26 cellular contexts compared by ENCODE assay signal in the genomic region with DNA sequence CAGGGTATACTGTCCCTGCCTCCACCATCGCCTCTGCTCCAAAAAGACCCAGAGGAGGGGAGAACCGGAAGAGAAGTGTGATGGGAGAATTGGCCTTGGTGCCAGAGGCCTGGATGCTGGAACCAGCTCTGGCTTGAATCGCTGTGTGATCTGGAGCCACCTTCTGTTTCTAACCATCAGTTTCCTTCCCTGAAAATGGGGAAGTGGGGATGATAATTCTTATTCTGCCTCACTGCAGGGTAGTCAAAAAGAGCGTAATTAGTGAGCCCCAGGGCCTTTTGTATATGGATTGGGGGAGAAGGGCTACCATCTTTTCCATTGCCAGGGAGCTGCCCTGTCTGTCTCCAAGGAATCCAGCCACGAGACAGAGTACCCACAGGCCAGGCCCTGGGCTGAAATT. TPM values are rescaled to one million over a fixed set of nuclear protein-coding genes. Genes with fewer than 3 reads are reported as not detected.
DNase-seq lines count a peak whose midpoint lies in the region; ATAC-seq, FAIRE-seq and TF ChIP-seq lines count a peak whose summit lies in the region.
"Had no signal": no experiment of that assay in that cellular context is flagged by ENCODE, and none has a peak within 500 bp of the region (broad histone marks: within the 10 kb centered on the region; RNA-seq: fewer than 3 reads in every experiment).

No MANE protein-coding gene starts in this region.

- in situ Hi-C loops in GM12878 (cut with MboI), result no loop called here

- no peak overlapping the region for H3K4me2 ChIP-seq in GM12878 (ENCODE audit: control insufficient read depth, insufficient read depth)

- TF ChIP-seq EP300 in GM12878 (IDR thresholded peaks at IDR 0.05; ENCODE audit: borderline replicate concordance in 1 of 2, control insufficient read depth in 1 of 2, low read depth in 2 of 2, low read length in 2 of 2), result no peak

- no peak overlapping the region for H3K27ac ChIP-seq in GM12878 (ENCODE audit: control insufficient read depth, insufficient read depth)
- H3K27ac ChIP-seq in left lung, result no peak overlapping the region
- H3K27ac ChIP-seq: GM23248, Peyer's patch had no signal

- no peak for FAIRE-seq in GM12878 (lab: Jason Lieb, UNC)

- H3K79me2 ChIP-seq in GM12878 (ENCODE audit: control insufficient read depth, insufficient read depth, low read length), result no peaks in the 10 kb centered on the region

- SMC1A ChIA-PET in GM12878 (lab: Charles Lee; ENCODE audit: uncharacterized antibody, unreplicated experiment), result no interaction called here

- no peaks in the 10 kb centered on the region for H4K20me1 ChIP-seq in GM12878 (ENCODE audit: control insufficient read depth, insufficient read depth)

- CTCF ChIA-PET in GM12878 (lab: Yijun Ruan, JAX), result no interaction called here

- H3K9me3 ChIP-seq in GM12878 (replicated peaks; ENCODE audit: control insufficient read depth, insufficient read depth, low read length) (peaks cover 3% of the 10 kb centered on the region; the same call in 2 of the 3 replicates), left lung (no peaks in the 10 kb centered on the region)
- H3K9me3 ChIP-seq: BE2C, Peyer's patch had no signal

- H2AFZ ChIP-seq in GM12878 (ENCODE audit: control insufficient read depth, low read depth, low read length), result no peak overlapping the region
- H2AFZ ChIP-seq: GM23248 had no signal

- POLR2A ChIA-PET in GM12878 (lab: Charles Lee), result no interaction called here

- H3K36me3 ChIP-seq in GM12878 (ENCODE audit: control insufficient read depth in 2 of 2, insufficient read depth in 2 of 2, low read length in 1 of 2) (no peaks in the 10 kb centered on the region), left lung (no peaks in the 10 kb centered on the region)
- H3K36me3 ChIP-seq: BE2C, Peyer's patch had no signal

- H3K4me1 ChIP-seq in GM12878 (ENCODE audit: control insufficient read depth, insufficient read depth, low read length), result peaks cover 8% of the 10 kb centered on the region; the same call in 1 of the 2 replicates
- H3K4me1 ChIP-seq in left lung, result no peaks in the 10 kb centered on the region
- H3K4me1 ChIP-seq: BE2C, Peyer's patch had no signal

- H3K27me3 ChIP-seq in GM12878 (replicated peaks in 1 of 2; ENCODE audit: control insufficient read depth in 2 of 2, insufficient read depth in 2 of 2, low read length in 1 of 2) (no peaks in the 10 kb centered on the region), left lung (no peaks in the 10 kb centered on the region)
- H3K27me3 ChIP-seq: BE2C, Peyer's patch had no signal

- TF ChIP-seq RAD21 in GM12878 (IDR thresholded peaks at IDR 0.05; ENCODE audit: insufficient read depth, low read depth, low read length), result no peak

- intact Hi-C loops in GM12878 (cut with micrococcal nuclease; ENCODE audit: unreplicated experiment) (no loop called here), left lung (cut with DNase I) (no loop called here)

- H3K4me3 ChIP-seq in GM12878 (no peak overlapping the region), left lung (no peak overlapping the region)
- H3K4me3 ChIP-seq: GM23248, Peyer's patch had no signal

- RAD21 ChIA-PET in GM12878 (lab: Charles Lee; ENCODE audit: unreplicated experiment), result no interaction called here

- no TSS peak for BruUV-seq in GM12878 (replicated peaks; lab: Mats Ljungman, UMichigan)

- no peak for TF ChIP-seq POLR2A in GM12878 (IDR thresholded peaks at IDR 0.05; ENCODE audit: low read depth, low read length)

- WGBS in GM12878 (ENCODE audit: insufficient coverage, insufficient replicate concordance, low lambda C conversion rate, missing lambda C conversion rate), result 10% methylated on average over 5 of the region's 5 CpGs

- no peak for TF ChIP-seq CTCF in GM12878 (IDR thresholded peaks at IDR 0.05 in 2 of 3, conservative IDR thresholded peaks at IDR 0.05 in 1 of 3; ENCODE audit: control insufficient read depth in 2 of 3, extremely low read depth in 1 of 3, insufficient read depth in 1 of 3, low read depth in 3 of 3, low read length in 3 of 3)
- TF ChIP-seq CTCF in left lung (IDR thresholded peaks at IDR 0.05), result no peak

- DNase-seq in NOMO-1 (lab: John Stamatoyannopoulos, UW; ENCODE audit: unreplicated experiment in 2 of 2), result peak; percentile 24 to 32
- DNase-seq in NOMO-1 treated with dmso at 0.1 percent for 144 hours (lab: John Stamatoyannopoulos, UW; ENCODE audit: unreplicated experiment), result no peak
- peak; percentile 9 for DNase-seq in OCI-M1 (lab: John Stamatoyannopoulos, UW)
- DNase-seq in GM12878 (ENCODE audit: low read depth, low spot score), result no peak
- DNase-seq in left lung, result no peak
- no peak for DNase-seq in NCI-H1105 treated with DMSO at 0.1 percent for 48 hours (lab: John Stamatoyannopoulos, UW)
- DNase-seq: 8988T; ACHN; BE2C; CD8-positive, alpha-beta memory T cell; DMS 273 treated with DMSO at 0.1 percent for 48 hours; DMS79; EL; GDM1; GM23248; H7; Karpas-422; NCI-H1417; NCI-H1694; NCI-H2029 treated with DMSO at 0.1 percent for 48 hours; NCI-H446 treated with DMSO at 0.1 percent for 48 hours; NCI-H526; NK-92 treated with Interleukin-12 subunit alpha and Interleukin-12 subunit beta, amount 100 ng/mL, for 24 hours; Peyer's patch; SHP77 treated with DMSO at 0.1 percent for 48 hours had no signal

- no peak for ATAC-seq in GM12878
- no peak for ATAC-seq in GM18517 (IDR thresholded peaks at IDR 0.05; ENCODE audit: unreplicated experiment)
- ATAC-seq in left lung, result no peak

- H3K9ac ChIP-seq in GM12878 (ENCODE audit: control insufficient read depth, insufficient read depth, low read length), result no peak overlapping the region
- H3K9ac ChIP-seq: GM23248 had no signal

TF ChIP-seq in GM12878, 131 proteins besides CTCF, POLR2A, EP300 and RAD21:
- no peak for TF ChIP-seq NR2C1 (IDR thresholded peaks at IDR 0.05)
- peak; percentile 62 for TF ChIP-seq SPI1 (IDR thresholded peaks at IDR 0.05; ENCODE audit: borderline replicate concordance, insufficient read depth, low read depth, low read length)

RNA-seq across cellular contexts. Expression of a gene that starts 52.2 kb away (rescaled TPM):
- 1.4 and 1.8 TPM in 2 replicates for total RNA-seq in GM12878 (2013; cell fraction: nucleolus; rRNA removed)
- total RNA-seq in GM12878 (2014; rRNA removed) (1.9 and 2.2 TPM in 2 replicates), GM12878 (2014; rRNA removed; fragmentation: Illumina TruSeq; extraction: Trizol) (2.6 and 3.1 TPM in 2 replicates), GM12878 (2021) (2.8 TPM in 2 replicates), left lung (1 to 10 TPM in 1 of 2 donors, under 1 TPM in 1; 0.58 to 2.0 TPM)
- 2.2 TPM for polyA plus RNA-seq in GM12878 (2011; ENCODE audit: low read depth)
- polyA plus RNA-seq in GM12878 (2011; rRNA removed) (1.6 and 2.5 TPM in 2 replicates), GM12878 (2014; fragmentation: Illumina TruSeq; extraction: Trizol) (2.5 and 3.2 TPM in 2 replicates), GM12878 (2014; fragmentation: Nextera tagmentation; extraction: Ambion mirVana) (1 to 10 TPM; 3.9 to 6.1 TPM), GM12878 (2014; rRNA removed) (1.6 and 2.4 TPM in 2 replicates), GM12878 (2016; fragmentation: Nextera tagmentation; extraction: Ambion mirVana) (1 to 10 TPM; 2.1 to 2.6 TPM)
- polyA plus RNA-seq in GM12878 (2011; cell fraction: cytosol; rRNA removed), result 0.39 and 0.57 TPM in 2 replicates
- 0.91 and 0.95 TPM in 2 replicates for polyA plus RNA-seq in GM12878 (2011; cell fraction: nucleus; rRNA removed)
- 3.7 and 4.3 TPM in 2 replicates for polyA plus RNA-seq in GM12878 (2012)
- 0.59 and 0.82 TPM in 2 replicates for polyA minus RNA-seq in GM12878 (2011; rRNA and poly(A)+ RNA removed)
- polyA minus RNA-seq in GM12878 (2011; cell fraction: cytosol; rRNA and poly(A)+ RNA removed), result 0.62 TPM in 1 of 2 replicates, not detected in the other
- 0.48 and 1.1 TPM in 2 replicates for polyA minus RNA-seq in GM12878 (2011; cell fraction: nucleus; rRNA and poly(A)+ RNA removed)

RNA-seq across cellular contexts. Expression of a gene that starts 52.3 kb away (rescaled TPM):
- 18.3 and 20.7 TPM in 2 replicates for total RNA-seq in GM12878 (2013; cell fraction: nucleolus; rRNA removed)
- total RNA-seq in GM12878 (2014; rRNA removed) (9.7 and 11.3 TPM in 2 replicates), GM12878 (2014; rRNA removed; fragmentation: Illumina TruSeq; extraction: Trizol) (18.5 and 19.9 TPM in 2 replicates), GM12878 (2021) (13.6 and 14.9 TPM in 2 replicates), left lung (10 to 100 TPM; 11.8 to 11.9 TPM)
- 4.0 TPM for polyA plus RNA-seq in GM12878 (2011; ENCODE audit: low read depth)
- polyA plus RNA-seq in GM12878 (2011; rRNA removed) (12.0 and 20.7 TPM in 2 replicates), GM12878 (2014; fragmentation: Illumina TruSeq; extraction: Trizol) (12.3 and 15.2 TPM in 2 replicates), GM12878 (2014; fragmentation: Nextera tagmentation; extraction: Ambion mirVana) (10 to 100 TPM; 10.6 to 15.4 TPM), GM12878 (2014; rRNA removed) (10.5 and 15.0 TPM in 2 replicates), GM12878 (2016; fragmentation: Nextera tagmentation; extraction: Ambion mirVana) (10 to 100 TPM; 16.2 to 16.8 TPM)
- 5.6 and 6.8 TPM in 2 replicates for polyA plus RNA-seq in GM12878 (2011; cell fraction: cytosol; rRNA removed)
- polyA plus RNA-seq in GM12878 (2011; cell fraction: nucleus; rRNA removed), result 9.2 and 11.8 TPM in 2 replicates
- 6.8 and 11.1 TPM in 2 replicates for polyA plus RNA-seq in GM12878 (2012)
- polyA minus RNA-seq in GM12878 (2011; rRNA and poly(A)+ RNA removed), result 5.1 and 6.5 TPM in 2 replicates
- polyA minus RNA-seq in GM12878 (2011; cell fraction: cytosol; rRNA and poly(A)+ RNA removed), result 2.9 and 3.2 TPM in 2 replicates
- polyA minus RNA-seq in GM12878 (2011; cell fraction: nucleus; rRNA and poly(A)+ RNA removed), result 8.6 and 13.1 TPM in 2 replicates

Comparison
In these comparisons a context has a peak if more than half of its experiments do, and no peak if none do; other contexts are left out.
1. DNase-seq: peak in NOMO-1 (2 of 2) and OCI-M1 (single experiment); none in NOMO-1 treated with dmso at 0.1 percent for 144 hours (single experiment), GM12878 (single experiment), left lung (0 of 2) and NCI-H1105 treated with DMSO at 0.1 percent for 48 hours (single experiment).